In genomic region chr1:37859507-37860345, GRCh38 we compare ENCODE assay signal across 8 cellular contexts. TPM values are rescaled to one million over a fixed set of nuclear protein-coding genes. Genes with fewer than 3 reads are reported as not detected.
A peak's percentile ranks its signal among the peaks of the same experiment; 100 is the strongest.
DNase-seq lines count a peak whose midpoint lies in the region; ATAC-seq and TF ChIP-seq lines count a peak whose summit lies in the region.

Gene MTF1 (minus strand): TSS chr1:37859592. CDS start chr1:37857658, 1,934 bp downstream.

- no peaks in the 10 kb centered on the region for H3K27me3 ChIP-seq in CD4-positive, alpha-beta T cell (ENCODE audit: control insufficient read depth, insufficient read depth, low read length)
- no peaks in the 10 kb centered on the region for H3K27me3 ChIP-seq in dorsolateral prefrontal cortex

- DNase-seq in CD4-positive, alpha-beta T cell, result peak; percentile 91 to 96 (median 95)
- peak; percentile 99 for DNase-seq in NCI-H82 (lab: John Stamatoyannopoulos, UW)
- DNase-seq in activated CD4-positive, alpha-beta T cell treated with anti-CD3 and anti-CD28 coated beads, Interleukin-2, amount 50 U/mL, for 48 hours, result peak; percentile 96 to 97
- peak; percentile 89 to 98 (median 97) for DNase-seq in dorsolateral prefrontal cortex
- peak; percentile 96 to 100 for DNase-seq in lower leg skin (ENCODE audit: low spot score in 2 of 2)
- DNase-seq in stimulated activated CD4-positive, alpha-beta T cell treated with anti-CD3 and anti-CD28 coated beads, Interleukin-4, amount 100 ng/mL, for 48 hours (ENCODE audit: low read depth in 2 of 2), result peak; percentile 95 to 96

- ATAC-seq in CD4-positive, alpha-beta T cell (ENCODE audit: poor library complexity), result peak; percentile 98
- peak; percentile 95 for ATAC-seq in GM19397 (IDR thresholded peaks at IDR 0.05; ENCODE audit: unreplicated experiment)
- peak; percentile 39 for ATAC-seq in HG03575 (IDR thresholded peaks at IDR 0.05; ENCODE audit: extremely low read depth, insufficient number of reproducible peaks, low FRiP score, unreplicated experiment)

- H3K9me3 ChIP-seq in CD4-positive, alpha-beta T cell (ENCODE audit: control insufficient read depth, low read length), result no peaks in the 10 kb centered on the region

- no peaks in the 10 kb centered on the region for H3K9me3 Mint-ChIP-seq in CD4-positive, alpha-beta T cell

- 0% methylated on average over 59 to 60 of the region's 61 CpGs for WGBS in lower leg skin, 2 donors

- TF ChIP-seq POLR2A in lower leg skin (IDR thresholded peaks at IDR 0.05), result no peak

- H3K36me3 Mint-ChIP-seq in CD4-positive, alpha-beta T cell (ENCODE audit: low read depth), result peaks cover 56% of the 10 kb centered on the region

- H3K4me3 Mint-ChIP-seq in CD4-positive, alpha-beta T cell, result peak within 1 kb of the TSS; percentile 98

- peak; percentile 91 for TF ChIP-seq CTCF in CD4-positive, alpha-beta T cell (IDR thresholded peaks at IDR 0.05)
- peak; percentile 68 to 98 (median 89) for TF ChIP-seq CTCF in dorsolateral prefrontal cortex (IDR thresholded peaks at IDR 0.05 in 54 of 56, conservative IDR thresholded peaks at IDR 0.05 in 2 of 56; ENCODE audit: low read depth in 1 of 56, partially characterized antibody in 56 of 56)
- peak in 1 of 3 donors; percentile 71 for TF ChIP-seq CTCF in lower leg skin (IDR thresholded peaks at IDR 0.05)

- intact Hi-C loops in CD4-positive, alpha-beta T cell (cut with DNase I, micrococcal nuclease), result loop anchor here (1.0 to 5.0 kb wide), 9 partner anchors 48 to 1772 kb away; partner anchors contain the start of genes CDCA8 (in 2 of the 2), GNL2 (in 2 of the 2), ADPRS (in 1 of the 2) and DNALI1 (in 1 of the 2)
- intact Hi-C loops in dorsolateral prefrontal cortex (cut with DNase I), result loop anchor here (1.0 to 10.0 kb wide), 7 partner anchors 51 to 305 kb away; partner anchors contain the start of genes GNL2 (in 2 of the 2), YRDC (in 2 of the 2), CDCA8 (in 1 of the 2) and DNALI1 (in 1 of the 2)
- intact Hi-C loops in lower leg skin (cut with DNase I; ENCODE audit: low total_unique reads), result loop anchor here (5.0 kb wide), 1 partner anchor 167 kb away; the partner anchor contains the start of gene CDCA8

- CTCF ChIA-PET in CD4-positive, alpha-beta T cell (lab: Charles Lee), result interaction anchor here (0.9 to 1.7 kb wide), 12 partner anchors 10 to 372 kb away, joined by 3 to 13 read pairs (median 3); partner anchors contain the start of genes C1orf122, CDCA8 and YRDC

- no peaks in the 10 kb centered on the region for H3K27me3 Mint-ChIP-seq in CD4-positive, alpha-beta T cell

- H3K27ac Mint-ChIP-seq in CD4-positive, alpha-beta T cell, result peak within 1 kb of the TSS; percentile 87

- POLR2A ChIA-PET in CD4-positive, alpha-beta T cell (lab: Charles Lee), result interaction anchor here (0.8 to 2.3 kb wide), 16 partner anchors 9 to 1879 kb away, joined by 3 to 32 read pairs (median 4); partner anchors contain the start of genes C1orf122, CDCA8, MEAF6 and PPIE

- peaks cover 41% of the 10 kb centered on the region for H3K4me1 Mint-ChIP-seq in CD4-positive, alpha-beta T cell (ENCODE audit: low read depth)

- H3K27ac ChIP-seq in CD4-positive, alpha-beta T cell (ENCODE audit: low read depth, low read length), result peak within 1 kb of the TSS; percentile 81
- peak within 1 kb of the TSS; percentile 60 to 95 (median 88) for H3K27ac ChIP-seq in dorsolateral prefrontal cortex

- H3K4me3 ChIP-seq in dorsolateral prefrontal cortex (peak within 1 kb of the TSS; percentile 76 to 100 (median 93)), lower leg skin (ENCODE audit: low read depth, poor library complexity, severe bottlenecking) (peak within 1 kb of the TSS; percentile 94)

RNA-seq across cellular contexts. Expression of gene MTF1, which starts in this region (rescaled TPM):
- 10 to 100 TPM; 28.1 to 31.2 TPM for total RNA-seq in CD4-positive, alpha-beta T cell
- total RNA-seq in dorsolateral prefrontal cortex, result 10 to 100 TPM; 12.4 to 40.5 (median 22.6) TPM
- 1 to 10 TPM; 6.7 to 9.6 (median 7.7) TPM for total RNA-seq in lower leg skin

Comparison
In these comparisons a context has a peak if more than half of its experiments do, and no peak if none do; other contexts are left out.
1. Peak in every context shown above with its lines: DNase-seq, ATAC-seq, H3K4me3 ChIP-seq and H3K27ac ChIP-seq.
2. ATAC-seq: peak in every context shown above with its lines; median percentile 98 in CD4-positive, alpha-beta T cell; 95 in GM19397; 39 in HG03575.